8 cellular contexts compared by ENCODE assay signal in the genomic region with DNA sequence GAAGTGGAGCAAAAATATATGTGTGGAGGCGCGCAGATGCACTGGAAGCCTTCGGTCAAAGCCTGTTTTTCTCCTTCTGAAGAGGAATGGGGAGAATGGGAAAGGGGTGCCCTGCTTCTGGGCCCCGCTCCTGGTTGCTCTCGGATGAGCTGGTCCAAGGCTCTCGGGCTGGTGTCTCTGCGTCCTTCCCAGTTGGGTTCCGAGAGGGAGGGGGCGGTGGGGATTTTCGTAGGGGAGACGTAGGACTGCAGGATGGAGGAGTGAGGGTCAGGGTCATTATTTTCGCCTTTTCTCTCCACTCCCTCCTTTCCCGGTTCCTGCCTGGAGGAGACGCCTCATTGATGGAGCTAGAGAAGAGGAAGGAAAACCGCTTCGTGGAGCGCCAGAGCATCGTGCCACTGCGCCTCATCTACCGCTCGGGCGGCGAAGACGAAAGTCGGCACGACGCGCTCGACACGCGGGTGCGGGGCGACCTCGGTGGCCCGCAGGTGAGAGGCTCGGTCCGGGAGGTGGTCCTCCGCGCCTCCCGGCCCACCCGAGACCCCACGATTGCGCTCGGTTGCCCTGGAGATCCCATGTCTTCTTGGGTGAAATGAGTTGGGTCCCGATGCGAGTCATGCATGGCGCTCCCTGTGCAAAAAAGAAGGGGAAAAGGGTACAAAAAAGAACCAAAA. TPM values are rescaled to one million over a fixed set of nuclear protein-coding genes. Genes with fewer than 3 reads are reported as not detected.
A peak's percentile ranks its signal among the peaks of the same experiment; 100 is the strongest.
DNase-seq lines count a peak whose midpoint lies in the region; TF ChIP-seq lines count a peak whose summit lies in the region.

No MANE protein-coding gene starts in this region.

- H3K4me3 ChIP-seq in WERI-Rb-1 (ENCODE audit: low read depth, low read length) (peak overlapping the region; percentile 74), esophagus (ENCODE audit: low read depth in 1 of 2, low read length in 2 of 2) (peak overlapping the region; percentile 58 to 67)

- peak; percentile 20 for DNase-seq in stimulated activated CD4-positive, alpha-beta T cell treated with anti-CD3 and anti-CD28 coated beads, Interleukin-2, amount 100 ng/mL, for 24 hours
- no peak for DNase-seq in stimulated activated CD4-positive, alpha-beta T cell treated with anti-CD3 and anti-CD28 coated beads, Interleukin-4, amount 100 ng/mL, for 24 hours
- DNase-seq in WERI-Rb-1: peak; percentile 49
- peak; percentile 10 for DNase-seq in myocyte (ENCODE audit: low read depth)
- DNase-seq in superior temporal gyrus (ENCODE audit: extremely low spot score): no peak
- DNase-seq in NK-92 (lab: John Stamatoyannopoulos, UW; ENCODE audit: unreplicated experiment): no peak

- peaks cover 3 to 13% of the 10 kb centered on the region in 2 donors for H3K4me1 ChIP-seq in esophagus (ENCODE audit: control insufficient read depth in 2 of 2, insufficient read depth in 2 of 2, low read length in 1 of 2)

- no peak for TF ChIP-seq CTCF in WERI-Rb-1 (IDR thresholded peaks at IDR 0.05; ENCODE audit: low read depth, low read length)

- no peak for TF ChIP-seq EP300 in Ishikawa (IDR thresholded peaks at IDR 0.05; ENCODE audit: borderline replicate concordance)

- H3K9me3 ChIP-seq in WERI-Rb-1 (ENCODE audit: severe bottlenecking): no peaks in the 10 kb centered on the region
- no peaks in the 10 kb centered on the region for H3K9me3 ChIP-seq in esophagus (ENCODE audit: control insufficient read depth in 2 of 2, insufficient read depth in 1 of 2, low read depth in 1 of 2, low read length in 1 of 2)

- no peaks in the 10 kb centered on the region for H3K27me3 ChIP-seq in WERI-Rb-1 (ENCODE audit: insufficient read depth, low read depth, severe bottlenecking)
- H3K27me3 ChIP-seq in esophagus (ENCODE audit: control insufficient read depth in 1 of 2, insufficient read depth in 2 of 2, low read length in 2 of 2): no peaks in the 10 kb centered on the region

- WGBS in esophagus, 2 donors: 2 to 4% methylated on average over 46 to 47 of the region's 47 CpGs

- H3K36me3 ChIP-seq in WERI-Rb-1: no peaks in the 10 kb centered on the region; the same call in 1 of the 2 replicates
- H3K36me3 ChIP-seq in esophagus (ENCODE audit: control insufficient read depth in 2 of 2, insufficient read depth in 2 of 2, low read length in 1 of 2): no peaks in the 10 kb centered on the region

- TF ChIP-seq RAD21 in Ishikawa (IDR thresholded peaks at IDR 0.05; ENCODE audit: low read depth): no peak

- H3K27ac ChIP-seq in WERI-Rb-1 (peak overlapping the region; percentile 80), esophagus (ENCODE audit: low read depth in 2 of 2, low read length in 1 of 2) (no peak overlapping the region)

TF ChIP-seq in Ishikawa, 13 proteins besides CTCF, POLR2A, EP300 and RAD21:
- TF ChIP-seq NFIC (IDR thresholded peaks at IDR 0.05) (no peak), CREB1 (IDR thresholded peaks at IDR 0.05; ENCODE audit: low read depth) (no peak), ZBTB7A (IDR thresholded peaks at IDR 0.05; ENCODE audit: low read depth) (peak; percentile 42; the same call in 1 of the 2 replicates), FOXM1 (IDR thresholded peaks at IDR 0.05; ENCODE audit: borderline replicate concordance, low read depth) (no peak)
- TF ChIP-seq, protein P1, sequence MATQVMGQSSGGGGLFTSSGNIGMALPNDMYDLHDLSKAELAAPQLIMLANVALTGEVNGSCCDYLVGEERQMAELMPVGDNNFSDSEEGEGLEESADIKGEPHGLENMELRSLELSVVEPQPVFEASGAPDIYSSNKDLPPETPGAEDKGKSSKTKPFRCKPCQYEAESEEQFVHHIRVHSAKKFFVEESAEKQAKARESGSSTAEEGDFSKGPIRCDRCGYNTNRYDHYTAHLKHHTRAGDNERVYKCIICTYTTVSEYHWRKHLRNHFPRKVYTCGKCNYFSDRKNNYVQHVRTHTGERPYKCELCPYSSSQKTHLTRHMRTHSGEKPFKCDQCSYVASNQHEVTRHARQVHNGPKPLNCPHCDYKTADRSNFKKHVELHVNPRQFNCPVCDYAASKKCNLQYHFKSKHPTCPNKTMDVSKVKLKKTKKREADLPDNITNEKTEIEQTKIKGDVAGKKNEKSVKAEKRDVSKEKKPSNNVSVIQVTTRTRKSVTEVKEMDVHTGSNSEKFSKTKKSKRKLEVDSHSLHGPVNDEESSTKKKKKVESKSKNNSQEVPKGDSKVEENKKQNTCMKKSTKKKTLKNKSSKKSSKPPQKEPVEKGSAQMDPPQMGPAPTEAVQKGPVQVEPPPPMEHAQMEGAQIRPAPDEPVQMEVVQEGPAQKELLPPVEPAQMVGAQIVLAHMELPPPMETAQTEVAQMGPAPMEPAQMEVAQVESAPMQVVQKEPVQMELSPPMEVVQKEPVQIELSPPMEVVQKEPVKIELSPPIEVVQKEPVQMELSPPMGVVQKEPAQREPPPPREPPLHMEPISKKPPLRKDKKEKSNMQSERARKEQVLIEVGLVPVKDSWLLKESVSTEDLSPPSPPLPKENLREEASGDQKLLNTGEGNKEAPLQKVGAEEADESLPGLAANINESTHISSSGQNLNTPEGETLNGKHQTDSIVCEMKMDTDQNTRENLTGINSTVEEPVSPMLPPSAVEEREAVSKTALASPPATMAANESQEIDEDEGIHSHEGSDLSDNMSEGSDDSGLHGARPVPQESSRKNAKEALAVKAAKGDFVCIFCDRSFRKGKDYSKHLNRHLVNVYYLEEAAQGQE (IDR thresholded peaks at IDR 0.05; ENCODE audit: low read depth): no peak
- TF ChIP-seq, protein P2, sequence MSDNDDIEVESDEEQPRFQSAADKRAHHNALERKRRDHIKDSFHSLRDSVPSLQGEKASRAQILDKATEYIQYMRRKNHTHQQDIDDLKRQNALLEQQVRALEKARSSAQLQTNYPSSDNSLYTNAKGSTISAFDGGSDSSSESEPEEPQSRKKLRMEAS (IDR thresholded peaks at IDR 0.05): peak; percentile 89

RNA-seq across cellular contexts. Expression of a gene that starts 0.8 kb away (rescaled TPM):
- under 1 TPM; 0.08 to 0.16 TPM for polyA plus RNA-seq in esophagus
- 0.10 and 0.27 TPM in 2 replicates for total RNA-seq in myocyte
- polyA plus RNA-seq in myocyte (2012): 0.04 TPM

RNA-seq across cellular contexts. Expression of a gene that starts 58.5 kb away (rescaled TPM):
- 1 to 10 TPM; 4.6 to 6.2 TPM for polyA plus RNA-seq in esophagus
- total RNA-seq in myocyte: 14.8 and 18.6 TPM in 2 replicates
- polyA plus RNA-seq in myocyte (2012): 2.3 TPM

RNA-seq across cellular contexts. Expression of a gene that starts 58.7 kb away (rescaled TPM):
- 1 to 10 TPM; 3.3 to 5.2 TPM for polyA plus RNA-seq in esophagus
- 10.6 and 12.4 TPM in 2 replicates for total RNA-seq in myocyte
- 6.6 TPM for polyA plus RNA-seq in myocyte (2012)

Comparison
In these comparisons a context has a peak if more than half of its experiments do, and no peak if none do; other contexts are left out.
1. DNase-seq: peak in stimulated activated CD4-positive, alpha-beta T cell treated with anti-CD3 and anti-CD28 coated beads, Interleukin-2, amount 100 ng/mL, for 24 hours (2 of 2), WERI-Rb-1 (single experiment) and myocyte (single experiment); none in stimulated activated CD4-positive, alpha-beta T cell treated with anti-CD3 and anti-CD28 coated beads, Interleukin-4, amount 100 ng/mL, for 24 hours (single experiment), superior temporal gyrus (single experiment) and NK-92 (single experiment).